Comparison of ENCODE assay signal across 19 cellular contexts in genomic region chr3:136939489-136939888, GRCh38. TPM values are rescaled to one million over a fixed set of nuclear protein-coding genes. Genes with fewer than 3 reads are reported as not detected.
DNase-seq lines count a peak whose midpoint lies in the region; ATAC-seq, FAIRE-seq and TF ChIP-seq lines count a peak whose summit lies in the region.
"Had no signal": no experiment of that assay in that cellular context is flagged by ENCODE, and none has a peak within 500 bp of the region (broad histone marks: within the 10 kb centered on the region; RNA-seq: fewer than 3 reads in every experiment).

No MANE protein-coding gene starts in this region.

- H3K4me3 Mint-ChIP-seq in activated CD8-positive, alpha-beta T cell treated with anti-CD3 and anti-CD28 coated beads for 36 hours = no peak overlapping the region
- H3K4me3 Mint-ChIP-seq in activated CD8-positive, alpha-beta T cell treated with anti-CD3 and anti-CD28 coated beads, Interleukin-2, amount 10 ng/mL, durations not matched to agents 7 days and 5 days = no peak overlapping the region
- H3K4me3 Mint-ChIP-seq in activated naive CD8-positive, alpha-beta T cell treated with anti-CD3 and anti-CD28 coated beads for 36 hours = peak overlapping the region; percentile 52
- peak overlapping the region; percentile 46 for H3K4me3 Mint-ChIP-seq in natural killer cell treated with Interleukin-12 subunit alpha and Interleukin-12 subunit beta and Interleukin-15 and Interleukin-18, amount 100 ng/mL, for 72 hours
- H3K4me3 Mint-ChIP-seq: GM23338 had no signal

- H3K36me3 Mint-ChIP-seq in activated CD8-positive, alpha-beta T cell treated with anti-CD3 and anti-CD28 coated beads for 36 hours (ENCODE audit: low read depth) = peaks cover 37% of the 10 kb centered on the region
- H3K36me3 Mint-ChIP-seq in activated CD8-positive, alpha-beta T cell treated with anti-CD3 and anti-CD28 coated beads, Interleukin-2, amount 10 ng/mL, durations not matched to agents 7 days and 5 days (ENCODE audit: low read depth) = peaks cover 32% of the 10 kb centered on the region
- H3K36me3 Mint-ChIP-seq in activated naive CD8-positive, alpha-beta T cell treated with anti-CD3 and anti-CD28 coated beads for 36 hours = peaks cover 41% of the 10 kb centered on the region
- H3K36me3 Mint-ChIP-seq in natural killer cell treated with Interleukin-12 subunit alpha and Interleukin-12 subunit beta and Interleukin-15 and Interleukin-18, amount 100 ng/mL, for 72 hours = peaks cover 10% of the 10 kb centered on the region

- no peak for TF ChIP-seq CTCF in activated CD8-positive, alpha-beta T cell treated with anti-CD3 and anti-CD28 coated beads for 36 hours (IDR thresholded peaks at IDR 0.05)
- TF ChIP-seq CTCF in GM20000 (IDR thresholded peaks at IDR 0.05; ENCODE audit: extremely low read depth, missing control alignments) = no peak

- CTCF ChIA-PET in activated CD8-positive, alpha-beta T cell treated with anti-CD3 and anti-CD28 coated beads for 36 hours (lab: Charles Lee) = interaction anchor here (1.1 kb wide), 1 partner anchor 30 kb away, joined by 3 read pairs; no protein-coding TSS in a partner anchor
- CTCF ChIA-PET in activated CD8-positive, alpha-beta T cell treated with anti-CD3 and anti-CD28 coated beads, Interleukin-2, amount 10 ng/mL, durations not matched to agents 7 days and 5 days (lab: Charles Lee) = interaction anchor here (1.7 kb wide), 2 partner anchors 75 to 78 kb away, joined by 7 read pairs; partner anchors contain the start of gene NCK1

- FAIRE-seq in GM19239 (lab: Jason Lieb, UNC) = peak; percentile 85

- H3K4me1 Mint-ChIP-seq in activated CD8-positive, alpha-beta T cell treated with anti-CD3 and anti-CD28 coated beads for 36 hours (ENCODE audit: low read depth) = peaks cover 74% of the 10 kb centered on the region
- peaks cover 33% of the 10 kb centered on the region for H3K4me1 Mint-ChIP-seq in activated CD8-positive, alpha-beta T cell treated with anti-CD3 and anti-CD28 coated beads, Interleukin-2, amount 10 ng/mL, durations not matched to agents 7 days and 5 days (ENCODE audit: low read depth)
- H3K4me1 Mint-ChIP-seq in activated naive CD8-positive, alpha-beta T cell treated with anti-CD3 and anti-CD28 coated beads for 36 hours = peaks cover 46% of the 10 kb centered on the region
- H3K4me1 Mint-ChIP-seq in natural killer cell treated with Interleukin-12 subunit alpha and Interleukin-12 subunit beta and Interleukin-15 and Interleukin-18, amount 100 ng/mL, for 72 hours (ENCODE audit: low read depth in 2 of 2) = peaks cover 56 to 61% of the 10 kb centered on the region in 2 donors

- POLR2A ChIA-PET in activated CD8-positive, alpha-beta T cell treated with anti-CD3 and anti-CD28 coated beads for 36 hours (lab: Charles Lee) = interaction anchor here (1.2 kb wide), 1 partner anchor 77 kb away, joined by 3 read pairs; no protein-coding TSS in a partner anchor
- POLR2A ChIA-PET in activated CD8-positive, alpha-beta T cell treated with anti-CD3 and anti-CD28 coated beads, Interleukin-2, amount 10 ng/mL, durations not matched to agents 7 days and 5 days (lab: Charles Lee) = no interaction called here

- no peak for ATAC-seq in activated CD8-positive, alpha-beta T cell treated with anti-CD3 and anti-CD28 coated beads for 36 hours
- no peak for ATAC-seq in activated CD8-positive, alpha-beta T cell treated with anti-CD3 and anti-CD28 coated beads, Interleukin-2, amount 10 ng/mL, durations not matched to agents 7 days and 5 days
- peak; percentile 48 to 59 for ATAC-seq in natural killer cell treated with Interleukin-12 subunit alpha and Interleukin-12 subunit beta and Interleukin-15 and Interleukin-18, amount 100 ng/mL, for 72 hours
- ATAC-seq: gastrocnemius medialis, GM23338, left colon had no signal

- intact Hi-C loops in activated CD8-positive, alpha-beta T cell treated with anti-CD3 and anti-CD28 coated beads for 36 hours (cut with micrococcal nuclease) = no loop called here

- no peaks in the 10 kb centered on the region for H3K27me3 Mint-ChIP-seq in activated CD8-positive, alpha-beta T cell treated with anti-CD3 and anti-CD28 coated beads for 36 hours
- no peaks in the 10 kb centered on the region for H3K27me3 Mint-ChIP-seq in activated CD8-positive, alpha-beta T cell treated with anti-CD3 and anti-CD28 coated beads, Interleukin-2, amount 10 ng/mL, durations not matched to agents 7 days and 5 days (ENCODE audit: low read depth)
- H3K27me3 Mint-ChIP-seq in activated naive CD8-positive, alpha-beta T cell treated with anti-CD3 and anti-CD28 coated beads for 36 hours = no peaks in the 10 kb centered on the region
- no peaks in the 10 kb centered on the region for H3K27me3 Mint-ChIP-seq in natural killer cell treated with Interleukin-12 subunit alpha and Interleukin-12 subunit beta and Interleukin-15 and Interleukin-18, amount 100 ng/mL, for 72 hours

- DNase-seq in activated CD8-positive, alpha-beta T cell treated with anti-CD3 and anti-CD28 coated beads for 36 hours = no peak
- no peak for DNase-seq in activated CD8-positive, alpha-beta T cell treated with anti-CD3 and anti-CD28 coated beads, Interleukin-2, amount 10 ng/mL, durations not matched to agents 7 days and 5 days
- DNase-seq in GM19239 (ENCODE audit: insufficient read length, low spot score) (no peak), GM20000 (ENCODE audit: low spot score) (no peak), NCI-H2171 treated with DMSO at 0.1 percent for 48 hours (lab: John Stamatoyannopoulos, UW) (no peak)
- no peak for DNase-seq in activated naive CD8-positive, alpha-beta T cell treated with anti-CD3 and anti-CD28 coated beads for 36 hours
- DNase-seq in natural killer cell treated with Interleukin-12 subunit alpha and Interleukin-12 subunit beta and Interleukin-15 and Interleukin-18, amount 100 ng/mL, for 72 hours (ENCODE audit: low spot score) = no peak
- no peak for DNase-seq in central memory CD4-positive, alpha-beta T cell
- DNase-seq: activated naive CD4-positive, alpha-beta T cell treated with Interleukin-2 at 50 U/mL for 16 hours; gastrocnemius medialis; GDM1; left colon; NCI-H1048; NCI-H526 treated with DMSO at 0.1 percent for 48 hours; PC-9; sigmoid colon; stimulated activated CD4-positive, alpha-beta T cell treated with anti-CD3 and anti-CD28 coated beads, Interleukin-1b, Interleukin-23, amount 100 ng/mL, for 48 hours had no signal

- peaks cover 9% of the 10 kb centered on the region for H3K9me3 Mint-ChIP-seq in activated CD8-positive, alpha-beta T cell treated with anti-CD3 and anti-CD28 coated beads for 36 hours
- peaks cover 5% of the 10 kb centered on the region for H3K9me3 Mint-ChIP-seq in activated CD8-positive, alpha-beta T cell treated with anti-CD3 and anti-CD28 coated beads, Interleukin-2, amount 10 ng/mL, durations not matched to agents 7 days and 5 days (ENCODE audit: insufficient read depth)
- peaks cover 11% of the 10 kb centered on the region for H3K9me3 Mint-ChIP-seq in activated naive CD8-positive, alpha-beta T cell treated with anti-CD3 and anti-CD28 coated beads for 36 hours
- H3K9me3 Mint-ChIP-seq in natural killer cell treated with Interleukin-12 subunit alpha and Interleukin-12 subunit beta and Interleukin-15 and Interleukin-18, amount 100 ng/mL, for 72 hours = no peaks in the 10 kb centered on the region

- H3K27ac Mint-ChIP-seq in activated CD8-positive, alpha-beta T cell treated with anti-CD3 and anti-CD28 coated beads for 36 hours = peak overlapping the region; percentile 81
- H3K27ac Mint-ChIP-seq in activated CD8-positive, alpha-beta T cell treated with anti-CD3 and anti-CD28 coated beads, Interleukin-2, amount 10 ng/mL, durations not matched to agents 7 days and 5 days = no peak overlapping the region
- peak overlapping the region; percentile 68 for H3K27ac Mint-ChIP-seq in activated naive CD8-positive, alpha-beta T cell treated with anti-CD3 and anti-CD28 coated beads for 36 hours
- peak overlapping the region; percentile 10 to 64 for H3K27ac Mint-ChIP-seq in natural killer cell treated with Interleukin-12 subunit alpha and Interleukin-12 subunit beta and Interleukin-15 and Interleukin-18, amount 100 ng/mL, for 72 hours
- H3K27ac Mint-ChIP-seq: GM23338 had no signal

RNA-seq across cellular contexts. Expression of gene IL20RB, which starts 18.3 kb away (rescaled TPM):
- total RNA-seq in activated CD8-positive, alpha-beta T cell treated with anti-CD3 and anti-CD28 coated beads for 36 hours = 1 to 10 TPM; 1.0 to 1.2 TPM
- 1 to 10 TPM; 1.6 to 2.1 TPM for total RNA-seq in activated CD8-positive, alpha-beta T cell treated with anti-CD3 and anti-CD28 coated beads, Interleukin-2, amount 10 ng/mL, durations not matched to agents 7 days and 5 days
- 1 to 10 TPM; 1.1 to 2.0 TPM for total RNA-seq in activated naive CD8-positive, alpha-beta T cell treated with anti-CD3 and anti-CD28 coated beads for 36 hours
- total RNA-seq in natural killer cell treated with Interleukin-12 subunit alpha and Interleukin-12 subunit beta and Interleukin-15 and Interleukin-18, amount 100 ng/mL, for 72 hours = 1 to 10 TPM; 3.4 to 8.7 TPM
- total RNA-seq: osteocyte had no signal

Comparison
In these comparisons a context has a peak if more than half of its experiments do, and no peak if none do; other contexts are left out.
1. ATAC-seq: peak in natural killer cell treated with Interleukin-12 subunit alpha and Interleukin-12 subunit beta and Interleukin-15 and Interleukin-18, amount 100 ng/mL, for 72 hours (2 of 2); none in activated CD8-positive, alpha-beta T cell treated with anti-CD3 and anti-CD28 coated beads for 36 hours (single experiment) and activated CD8-positive, alpha-beta T cell treated with anti-CD3 and anti-CD28 coated beads, Interleukin-2, amount 10 ng/mL, durations not matched to agents 7 days and 5 days (single experiment).
2. H3K4me3 Mint-ChIP-seq: peak in activated naive CD8-positive, alpha-beta T cell treated with anti-CD3 and anti-CD28 coated beads for 36 hours (single experiment) and natural killer cell treated with Interleukin-12 subunit alpha and Interleukin-12 subunit beta and Interleukin-15 and Interleukin-18, amount 100 ng/mL, for 72 hours (single experiment); none in activated CD8-positive, alpha-beta T cell treated with anti-CD3 and anti-CD28 coated beads for 36 hours (single experiment) and activated CD8-positive, alpha-beta T cell treated with anti-CD3 and anti-CD28 coated beads, Interleukin-2, amount 10 ng/mL, durations not matched to agents 7 days and 5 days (single experiment).